ENCODE assay signal across 14 cellular contexts in genomic region chr11:40602866-40603578, GRCh38.
DNase-seq lines count a peak whose midpoint lies in the region; ATAC-seq and TF ChIP-seq lines count a peak whose summit lies in the region.
"Had no signal": no experiment of that assay in that cellular context is flagged by ENCODE, and none has a peak within 500 bp of the region (broad histone marks: within the 10 kb centered on the region; RNA-seq: fewer than 3 reads in every experiment).

No MANE protein-coding gene starts in this region.

- no peak overlapping the region for H2AK5ac ChIP-seq in mesendoderm (ENCODE audit: low read length)

- H3K4me1 ChIP-seq in Panc1 (ENCODE audit: control insufficient read depth, insufficient read depth, low read length) = no peaks in the 10 kb centered on the region
- no peaks in the 10 kb centered on the region for H3K4me1 ChIP-seq in mesendoderm (ENCODE audit: control insufficient read depth, low read depth, low read length)
- no peaks in the 10 kb centered on the region for H3K4me1 ChIP-seq in OCI-LY7 (ENCODE audit: insufficient read depth, low read length, poor library complexity, severe bottlenecking)
- no peaks in the 10 kb centered on the region for H3K4me1 ChIP-seq in tibial nerve
- H3K4me1 ChIP-seq: adrenal gland had no signal

- no peak overlapping the region for H4K8ac ChIP-seq in mesendoderm (ENCODE audit: low read depth, low read length)

- H4K5ac ChIP-seq in mesendoderm (ENCODE audit: low read length) = no peak overlapping the region

- CTCF ChIA-PET in Panc1 (lab: Charles Lee) (no interaction called here), OCI-LY7 (lab: Charles Lee; ENCODE audit: unreplicated experiment) (no interaction called here)

- no peak; the same call in 1 of the 2 replicates for ATAC-seq in Panc1
- ATAC-seq: activated CD8-positive, alpha-beta T cell treated with anti-CD3 and anti-CD28 coated beads for 36 hours had no signal

- no peaks in the 10 kb centered on the region for H3K27me3 ChIP-seq in Panc1 (ENCODE audit: control insufficient read depth, insufficient read depth, low read length)
- H3K27me3 ChIP-seq in mesendoderm (ENCODE audit: insufficient read depth, low read length, poor library complexity) = no peaks in the 10 kb centered on the region
- H3K27me3 ChIP-seq in tibial nerve = no peaks in the 10 kb centered on the region
- H3K27me3 ChIP-seq: adrenal gland had no signal

- no peaks in the 10 kb centered on the region for H3K36me3 ChIP-seq in Panc1 (ENCODE audit: control insufficient read depth, insufficient read depth, low read length)
- H3K36me3 ChIP-seq in mesendoderm (ENCODE audit: control insufficient read depth, insufficient read depth, low read length) = no peaks in the 10 kb centered on the region
- H3K36me3 ChIP-seq in OCI-LY7 (ENCODE audit: insufficient read depth, low read length) = no peaks in the 10 kb centered on the region
- no peaks in the 10 kb centered on the region for H3K36me3 ChIP-seq in tibial nerve
- H3K36me3 ChIP-seq: adrenal gland had no signal

- H4K20me1 ChIP-seq in OCI-LY7 (ENCODE audit: insufficient read depth, low read length) = no peaks in the 10 kb centered on the region

- H3K4ac ChIP-seq in mesendoderm (ENCODE audit: low read depth, low read length) = no peak overlapping the region

- no peaks in the 10 kb centered on the region for H3K79me1 ChIP-seq in mesendoderm (ENCODE audit: low read length)

- H3K56ac ChIP-seq in mesendoderm (ENCODE audit: low read length) = no peak overlapping the region

- H3K27ac ChIP-seq in Panc1 (ENCODE audit: low read length) (no peak overlapping the region), epithelial cell of prostate (peak overlapping the region; percentile 21), mesendoderm (ENCODE audit: low read depth, low read length) (no peak overlapping the region), OCI-LY7 (ENCODE audit: low read depth, low read length, poor library complexity, severe bottlenecking) (no peak overlapping the region), tibial nerve (no peak overlapping the region)
- H3K27ac ChIP-seq: adrenal gland had no signal

- no peak overlapping the region for H2BK5ac ChIP-seq in mesendoderm (ENCODE audit: low read length)

- TF ChIP-seq CTCF in Panc1 (IDR thresholded peaks at IDR 0.05) (no peak), OCI-LY7 (conservative IDR thresholded peaks at IDR 0.05; ENCODE audit: low read length) (no peak), tibial nerve (IDR thresholded peaks at IDR 0.05) (no peak)

- 0 out of 2 replicates have a peak, but pooled peaks cover 3% of the 10 kb centered on the region for H3K9me3 ChIP-seq in Panc1 (ENCODE audit: control insufficient read depth, insufficient read depth, low read depth, low read length)
- no peaks in the 10 kb centered on the region; the same call in 1 of the 2 replicates for H3K9me3 ChIP-seq in OCI-LY7 (ENCODE audit: low read length)
- peaks cover 0 to 33% (median 3%) of the 10 kb centered on the region in 4 donors for H3K9me3 ChIP-seq in tibial nerve

- no peaks in the 10 kb centered on the region for H3K79me2 ChIP-seq in mesendoderm (ENCODE audit: control insufficient read depth, insufficient read depth, low read length)
- H3K79me2 ChIP-seq in OCI-LY7 (ENCODE audit: insufficient read depth, low read depth, low read length) = no peaks in the 10 kb centered on the region

- H2AFZ ChIP-seq in OCI-LY7 (ENCODE audit: low read length) = no peak overlapping the region

- no peaks in the 10 kb centered on the region for H3K4me1 Mint-ChIP-seq in activated naive CD8-positive, alpha-beta T cell treated with anti-CD3 and anti-CD28 coated beads for 36 hours

- no peak overlapping the region for H2BK120ac ChIP-seq in mesendoderm (ENCODE audit: low read depth, low read length)

- POLR2A ChIA-PET in Panc1 (lab: Charles Lee) (no interaction called here), OCI-LY7 (lab: Charles Lee) (no interaction called here)

- in situ Hi-C loops in Panc1 (cut with HindIII; ENCODE audit: low pct_unique_long_range_greater_than_20kb, low sequenced_read_pairs) = no loop called here

- no peak overlapping the region for H3K27ac Mint-ChIP-seq in activated naive CD8-positive, alpha-beta T cell treated with anti-CD3 and anti-CD28 coated beads for 36 hours
- H3K27ac Mint-ChIP-seq: activated CD8-positive, alpha-beta T cell treated with anti-CD3 and anti-CD28 coated beads for 36 hours had no signal

- intact Hi-C loops in Panc1 (cut with micrococcal nuclease; ENCODE audit: unreplicated experiment) = no loop called here
- intact Hi-C loops in OCI-LY7 (cut with micrococcal nuclease; ENCODE audit: unreplicated experiment) = no loop called here

- DNase-seq in HK-2 (ENCODE audit: unreplicated experiment) (peak; percentile 24), Panc1 (ENCODE audit: low read depth, low spot score) (peak; percentile 8), epithelial cell of prostate (ENCODE audit: low read depth, low spot score) (peak; percentile 8), mesendoderm (peak; percentile 70), OCI-LY7 (ENCODE audit: low spot score) (no peak), tibial nerve (ENCODE audit: low spot score in 2 of 2) (no peak)
- no peak for DNase-seq in activated naive CD8-positive, alpha-beta T cell treated with anti-CD3 and anti-CD28 coated beads for 36 hours
- DNase-seq: activated CD4-positive, CD25-positive, alpha-beta regulatory T cell treated with anti-CD3 and anti-CD28 coated beads, Interleukin-2, amount 50 U/mL, for 72 hours; activated CD8-positive, alpha-beta T cell treated with anti-CD3 and anti-CD28 coated beads for 36 hours; activated T-cell treated with anti-CD3 and anti-CD28 coated beads for 4 hours; cortex of kidney; NCI-H2171 treated with DMSO at 0.1 percent for 48 hours; SHP77 treated with DMSO at 0.1 percent for 48 hours had no signal

- no peak for TF ChIP-seq EP300 in tibial nerve (IDR thresholded peaks at IDR 0.05)

- no peak overlapping the region for H3K9ac ChIP-seq in mesendoderm (ENCODE audit: low read length)

- BruUV-seq in Panc1 (replicated peaks; lab: Mats Ljungman, UMichigan) (no TSS peak), OCI-LY7 (replicated peaks; lab: Mats Ljungman, UMichigan) (no TSS peak)

- no peak for TF ChIP-seq POLR2A in tibial nerve (IDR thresholded peaks at IDR 0.05)

- no CpG with 5 or more reads among the region's 3 CpGs for WGBS in mesendoderm (ENCODE audit: extremely low coverage, insufficient coverage, low lambda C conversion rate)
- 71 to 73% methylated on average over 3 of the region's 3 CpGs for WGBS in tibial nerve, 2 donors

- H3K18ac ChIP-seq in mesendoderm (ENCODE audit: low read length) = no peak overlapping the region

- no peaks in the 10 kb centered on the region for H3K27me3 Mint-ChIP-seq in activated naive CD8-positive, alpha-beta T cell treated with anti-CD3 and anti-CD28 coated beads for 36 hours
- H3K27me3 Mint-ChIP-seq: activated CD8-positive, alpha-beta T cell treated with anti-CD3 and anti-CD28 coated beads for 36 hours had no signal

- H3K4me3 ChIP-seq in Panc1 (ENCODE audit: low read depth in 2 of 2, low read length in 2 of 2) = no peak overlapping the region
- no peak overlapping the region for H3K4me3 ChIP-seq in mesendoderm (ENCODE audit: low read length)
- no peak overlapping the region for H3K4me3 ChIP-seq in OCI-LY7 (ENCODE audit: low read depth, low read length, poor library complexity, severe bottlenecking)
- no peak overlapping the region for H3K4me3 ChIP-seq in tibial nerve
- H3K4me3 ChIP-seq: adrenal gland had no signal

- H3K36me3 Mint-ChIP-seq in activated naive CD8-positive, alpha-beta T cell treated with anti-CD3 and anti-CD28 coated beads for 36 hours = no peaks in the 10 kb centered on the region

- no peak overlapping the region for H3K4me3 Mint-ChIP-seq in activated naive CD8-positive, alpha-beta T cell treated with anti-CD3 and anti-CD28 coated beads for 36 hours
- H3K4me3 Mint-ChIP-seq: activated CD8-positive, alpha-beta T cell treated with anti-CD3 and anti-CD28 coated beads for 36 hours had no signal

- H3K4me2 ChIP-seq in mesendoderm (ENCODE audit: low read length) = no peak overlapping the region
- H3K4me2 ChIP-seq in OCI-LY7 (ENCODE audit: low read length) = no peak overlapping the region

- peaks cover 21% of the 10 kb centered on the region for H3K9me3 Mint-ChIP-seq in activated naive CD8-positive, alpha-beta T cell treated with anti-CD3 and anti-CD28 coated beads for 36 hours

- no peaks in the 10 kb centered on the region for H3K9me2 ChIP-seq in OCI-LY7 (ENCODE audit: insufficient read depth, low read length)

- no peak overlapping the region for H3K23ac ChIP-seq in mesendoderm (ENCODE audit: low read length)

- H2BK15ac ChIP-seq in mesendoderm (replicated peaks; ENCODE audit: low read depth) = no peak overlapping the region

Comparison
In these comparisons a context has a peak if more than half of its experiments do, and no peak if none do; other contexts are left out.
1. DNase-seq: peak in HK-2 (single experiment), Panc1 (single experiment), epithelial cell of prostate (single experiment) and mesendoderm (single experiment); none in OCI-LY7 (single experiment), tibial nerve (0 of 2) and activated naive CD8-positive, alpha-beta T cell treated with anti-CD3 and anti-CD28 coated beads for 36 hours (single experiment).